ENCODE assay signal across 11 cellular contexts in genomic region chr13:40980466-40980865, GRCh38. TPM values are rescaled to one million over a fixed set of nuclear protein-coding genes. Genes with fewer than 3 reads are reported as not detected.
DNase-seq lines count a peak whose midpoint lies in the region; ATAC-seq, FAIRE-seq and TF ChIP-seq lines count a peak whose summit lies in the region.
"Had no signal": no experiment of that assay in that cellular context is flagged by ENCODE, and none has a peak within 500 bp of the region (broad histone marks: within the 10 kb centered on the region; RNA-seq: fewer than 3 reads in every experiment).

No MANE protein-coding gene starts in this region.

- H3K9me3 ChIP-seq in A673 (ENCODE audit: low read depth, low read length, poor library complexity, severe bottlenecking) (no peaks in the 10 kb centered on the region), lower lobe of right lung (no peaks in the 10 kb centered on the region), PC-9 (ENCODE audit: insufficient read depth, low read depth) (no peaks in the 10 kb centered on the region)

- no peaks in the 10 kb centered on the region for H3K27me3 Mint-ChIP-seq in activated T-helper 2 cell treated with anti-CD3 and anti-CD28 coated beads, Interferon-gamma antibody, Interleukin-2, Interleukin-4, amounts not matched to agents 10 μg/mL and 5 μg/mL and 100 μg/mL, durations not matched to agents 14 hours and 24 hours and 36 hours (ENCODE audit: low read depth)

- H3K4me1 ChIP-seq in A673 (ENCODE audit: insufficient read depth, low read length, poor library complexity, severe bottlenecking), result peaks cover 23% of the 10 kb centered on the region
- H3K4me1 ChIP-seq in lower lobe of right lung, result peaks cover 88% of the 10 kb centered on the region
- H3K4me1 ChIP-seq in PC-9 (replicated peaks; ENCODE audit: insufficient read depth), result peaks cover 6% of the 10 kb centered on the region; the same call in 1 of the 2 replicates

- intact Hi-C loops in A673 (cut with micrococcal nuclease; ENCODE audit: unreplicated experiment) (no loop called here), lower lobe of right lung (cut with DNase I) (no loop called here), PC-9 (cut with micrococcal nuclease; ENCODE audit: unreplicated experiment) (no loop called here)
- intact Hi-C loops in activated T-helper 2 cell treated with anti-CD3 and anti-CD28 coated beads, Interferon-gamma antibody, Interleukin-2, Interleukin-4, amounts not matched to agents 10 μg/mL and 5 μg/mL and 100 μg/mL, durations not matched to agents 14 hours and 24 hours and 36 hours (cut with micrococcal nuclease), result loop anchor here (5.0 kb wide), 2 partner anchors 58 to 193 kb away; partner anchors contain the start of gene SLC25A15

- H3K27me3 ChIP-seq in A673 (replicated peaks; ENCODE audit: insufficient read depth, low read depth, low read length, poor library complexity), result no peaks in the 10 kb centered on the region
- H3K27me3 ChIP-seq in lower lobe of right lung (ENCODE audit: low read depth), result no peaks in the 10 kb centered on the region
- no peaks in the 10 kb centered on the region for H3K27me3 ChIP-seq in PC-9 (ENCODE audit: insufficient read depth, low read depth)

- H3K27ac ChIP-seq in A673 (ENCODE audit: low read depth, low read length, poor library complexity, severe bottlenecking) (peak overlapping the region; percentile 93), lower lobe of right lung (peak overlapping the region; percentile 83), PC-9 (no peak overlapping the region)

- H3K4me3 ChIP-seq in A673 (ENCODE audit: low read depth, low read length, poor library complexity, severe bottlenecking), result peak overlapping the region; percentile 50
- peak overlapping the region; percentile 45 for H3K4me3 ChIP-seq in lower lobe of right lung
- no peak overlapping the region for H3K4me3 ChIP-seq in PC-9

- DNase-seq in A673 (ENCODE audit: low spot score) (no peak), GM12891 (ENCODE audit: insufficient read length, low spot score) (no peak), lower lobe of right lung (no peak), HPDE6-E6E7 (ENCODE audit: extremely low spot score) (no peak), PC-9 (no peak)
- DNase-seq in activated T-helper 2 cell treated with anti-CD3 and anti-CD28 coated beads, Interferon-gamma antibody, Interleukin-2, Interleukin-4, amounts not matched to agents 10 μg/mL and 5 μg/mL and 100 μg/mL, durations not matched to agents 14 hours and 24 hours and 36 hours (ENCODE audit: low spot score), result no peak
- DNase-seq: COR-L47, endodermal cell had no signal

- ATAC-seq in lower lobe of right lung (no peak), GM21528 (IDR thresholded peaks at IDR 0.05; ENCODE audit: low FRiP score, unreplicated experiment) (no peak), GM19351 (IDR thresholded peaks at IDR 0.05; ENCODE audit: unreplicated experiment) (no peak)

- no peaks in the 10 kb centered on the region for H3K9me3 Mint-ChIP-seq in activated T-helper 2 cell treated with anti-CD3 and anti-CD28 coated beads, Interferon-gamma antibody, Interleukin-2, Interleukin-4, amounts not matched to agents 10 μg/mL and 5 μg/mL and 100 μg/mL, durations not matched to agents 14 hours and 24 hours and 36 hours
- H3K9me3 Mint-ChIP-seq: endodermal cell had no signal

- H3K36me3 Mint-ChIP-seq in activated T-helper 2 cell treated with anti-CD3 and anti-CD28 coated beads, Interferon-gamma antibody, Interleukin-2, Interleukin-4, amounts not matched to agents 10 μg/mL and 5 μg/mL and 100 μg/mL, durations not matched to agents 14 hours and 24 hours and 36 hours (ENCODE audit: low read depth), result peaks cover 47% of the 10 kb centered on the region

- no peak overlapping the region for H3K4me2 ChIP-seq in PC-9

- peak; percentile 88 for FAIRE-seq in GM12891 (lab: Jason Lieb, UNC)
- FAIRE-seq: H1 had no signal

- BruUV-seq in A673 (replicated peaks; lab: Mats Ljungman, UMichigan), result no TSS peak
- BruUV-seq in PC-9 (replicated peaks; lab: Mats Ljungman, UMichigan), result no TSS peak

- H3K36me3 ChIP-seq in A673 (ENCODE audit: insufficient read depth, low read length, poor library complexity, severe bottlenecking) (no peaks in the 10 kb centered on the region), lower lobe of right lung (peaks cover 8% of the 10 kb centered on the region), PC-9 (ENCODE audit: low read depth) (no peaks in the 10 kb centered on the region)

- H3K27ac Mint-ChIP-seq in activated T-helper 2 cell treated with anti-CD3 and anti-CD28 coated beads, Interferon-gamma antibody, Interleukin-2, Interleukin-4, amounts not matched to agents 10 μg/mL and 5 μg/mL and 100 μg/mL, durations not matched to agents 14 hours and 24 hours and 36 hours, result peak overlapping the region; percentile 29
- H3K27ac Mint-ChIP-seq: endodermal cell had no signal

- POLR2A ChIA-PET in A673 (lab: Charles Lee; ENCODE audit: low non-redundant PET), result no interaction called here
- POLR2A ChIA-PET in PC-9 (lab: Charles Lee; ENCODE audit: unreplicated experiment), result interaction anchor here (0.7 kb wide), 1 partner anchor 197 kb away, joined by 5 read pairs; no protein-coding TSS in a partner anchor

- CTCF ChIA-PET in A673 (lab: Charles Lee) (interaction anchor here (0.6 kb wide), 1 partner anchor 29 kb away, joined by 4 read pairs; no protein-coding TSS in a partner anchor), PC-9 (lab: Charles Lee) (no interaction called here)

- peaks cover 65% of the 10 kb centered on the region for H3K79me2 ChIP-seq in PC-9 (ENCODE audit: low read depth)

- no peak for TF ChIP-seq POLR2A in GM12891 (IDR thresholded peaks at IDR 0.05; ENCODE audit: low read depth, low read length)

- H3K4me1 Mint-ChIP-seq in activated T-helper 2 cell treated with anti-CD3 and anti-CD28 coated beads, Interferon-gamma antibody, Interleukin-2, Interleukin-4, amounts not matched to agents 10 μg/mL and 5 μg/mL and 100 μg/mL, durations not matched to agents 14 hours and 24 hours and 36 hours (ENCODE audit: low read depth), result peaks cover 74% of the 10 kb centered on the region

- TF ChIP-seq CTCF in A673 (conservative IDR thresholded peaks at IDR 0.05; ENCODE audit: low read depth, low read length) (no peak), lower lobe of right lung (IDR thresholded peaks at IDR 0.05) (no peak), PC-9 (conservative IDR thresholded peaks at IDR 0.05) (no peak)

- H3F3A ChIP-seq in PC-9 (ENCODE audit: insufficient read depth, low read depth), result no peaks in the 10 kb centered on the region; the same call in 1 of the 2 replicates

- H3K4me3 Mint-ChIP-seq in activated T-helper 2 cell treated with anti-CD3 and anti-CD28 coated beads, Interferon-gamma antibody, Interleukin-2, Interleukin-4, amounts not matched to agents 10 μg/mL and 5 μg/mL and 100 μg/mL, durations not matched to agents 14 hours and 24 hours and 36 hours (ENCODE audit: low read depth), result peak overlapping the region; percentile 89
- H3K4me3 Mint-ChIP-seq: endodermal cell had no signal

- no peak overlapping the region for H2AFZ ChIP-seq in PC-9

- peaks cover 4% of the 10 kb centered on the region for H4K20me1 ChIP-seq in PC-9 (ENCODE audit: insufficient read depth)

- no peaks in the 10 kb centered on the region for H3K9me2 ChIP-seq in PC-9 (ENCODE audit: insufficient read depth)

TF ChIP-seq in GM12891, 5 proteins besides CTCF, POLR2A, EP300 and RAD21:
- TF ChIP-seq SPI1 (IDR thresholded peaks at IDR 0.05; ENCODE audit: low read depth, low read length) (no peak), POU2F2 (IDR thresholded peaks at IDR 0.05; ENCODE audit: low read depth, low read length) (no peak), TAF1 (IDR thresholded peaks at IDR 0.05; ENCODE audit: low read depth, low read length) (no peak), POLR2AphosphoS5 (IDR thresholded peaks at IDR 0.05; ENCODE audit: low read depth, low read length) (no peak), PAX5 (IDR thresholded peaks at IDR 0.05; ENCODE audit: insufficient read depth, low read length, severe bottlenecking) (no peak)

RNA-seq across cellular contexts. Expression of gene ELF1, which starts 38.6 kb away (rescaled TPM):
- total RNA-seq in A673 (2021), result 29.1 and 31.5 TPM in 2 replicates
- 30.2 TPM for polyA plus RNA-seq in GM12891 (2012; ENCODE audit: low read depth, missing spikeins)
- 65.3 and 68.1 TPM in 2 replicates for total RNA-seq in activated T-helper 2 cell treated with anti-CD3 and anti-CD28 coated beads, Interferon-gamma antibody, Interleukin-2, Interleukin-4, amounts not matched to agents 10 μg/mL and 5 μg/mL and 100 μg/mL, durations not matched to agents 14 hours and 24 hours and 36 hours
- total RNA-seq in lower lobe of right lung, result 98.1 TPM
- 31.2 and 36.0 TPM in 2 replicates for total RNA-seq in PC-9 (2021)
